In the genomic region with DNA sequence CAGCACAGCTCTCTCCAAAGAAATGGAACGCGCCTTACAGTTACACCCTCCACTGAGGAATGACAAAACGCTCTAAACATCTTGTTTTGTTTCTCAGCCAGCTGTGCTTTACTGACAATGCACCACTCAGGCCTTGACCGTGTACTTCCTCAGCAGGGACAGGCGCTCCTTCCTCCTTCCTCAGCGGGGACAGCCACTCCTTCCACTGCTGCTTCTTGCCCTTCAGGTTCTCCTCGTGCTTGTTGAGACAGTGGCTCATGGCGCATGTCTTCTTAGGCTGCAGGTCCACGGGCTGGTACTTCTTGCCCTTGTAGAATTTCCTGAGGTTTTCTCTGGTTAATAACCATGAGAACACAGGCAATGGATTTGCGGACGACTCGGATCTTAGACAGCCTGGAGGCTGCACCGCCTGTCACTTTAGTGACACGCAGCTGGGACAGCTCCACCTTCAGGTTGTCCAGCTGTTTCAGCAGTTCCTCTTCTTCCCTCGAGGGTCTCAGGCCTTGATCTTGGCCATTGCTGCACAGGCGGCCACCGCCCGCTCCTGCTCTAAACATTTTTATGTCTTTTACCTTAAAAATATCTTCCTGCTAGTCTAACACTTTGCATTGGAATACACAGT, we compare ENCODE assay signal across 27 cellular contexts.
DNase-seq lines count a peak whose midpoint lies in the region; ATAC-seq and TF ChIP-seq lines count a peak whose summit lies in the region.
"Had no signal": no experiment of that assay in that cellular context is flagged by ENCODE, and none has a peak within 500 bp of the region (broad histone marks: within the 10 kb centered on the region; RNA-seq: fewer than 3 reads in every experiment).

No MANE protein-coding gene starts in this region.

- peaks cover 12% of the 10 kb centered on the region for H3K9me3 ChIP-seq in WERI-Rb-1 (ENCODE audit: severe bottlenecking)
- H3K9me3 ChIP-seq: SJCRH30 had no signal

- H3K27me3 Mint-ChIP-seq in activated naive CD8-positive, alpha-beta T cell treated with anti-CD3 and anti-CD28 coated beads, Interleukin-2, amount 10 ng/mL, durations not matched to agents 7 days and 5 days = no peaks in the 10 kb centered on the region
- peaks cover 41% of the 10 kb centered on the region for H3K27me3 Mint-ChIP-seq in activated naive CD8-positive, alpha-beta T cell treated with anti-CD3 and anti-CD28 coated beads for 36 hours
- peaks cover 9% of the 10 kb centered on the region for H3K27me3 Mint-ChIP-seq in type B pancreatic cell

- no peaks in the 10 kb centered on the region for H3K27me3 ChIP-seq in WERI-Rb-1 (ENCODE audit: insufficient read depth, low read depth, severe bottlenecking)

- DNase-seq in activated naive CD8-positive, alpha-beta T cell treated with anti-CD3 and anti-CD28 coated beads, Interleukin-2, amount 10 ng/mL, durations not matched to agents 7 days and 5 days = peak; percentile 2
- DNase-seq in activated naive CD8-positive, alpha-beta T cell treated with anti-CD3 and anti-CD28 coated beads for 36 hours = no peak
- DNase-seq in WERI-Rb-1 = no peak
- peak; percentile 12 for DNase-seq in left lobe of liver (ENCODE audit: low spot score)
- DNase-seq in type B pancreatic cell (ENCODE audit: extremely low spot score, unreplicated experiment) = peak; percentile 37
- no peak for DNase-seq in NCI-H1930 (lab: John Stamatoyannopoulos, UW)
- no peak for DNase-seq in ACHN
- DNase-seq: activated B cell treated with CpG ODN at 0.5 μM for 24 hours; activated CD4-positive, alpha-beta T cell treated with anti-CD3 and anti-CD28 coated beads, Interleukin-2, amount 50 U/mL, for 4 hours; activated gamma-delta T cell treated with Interleukin-2 at 50 U/mL for 16 hours; CD8-positive, alpha-beta memory T cell; effector CD4-positive, alpha-beta T cell; GOT3; IMR-90; NCI-H1048; NCI-H1694; NCI-H2171; NCI-H510A; nephron progenitor cell; stimulated activated naive CD4-positive, alpha-beta T cell treated with Interleukin-2 at 50 U/mL for 16 hours had no signal

- in situ Hi-C loops in ACHN (cut with HindIII; ENCODE audit: low pct_ligation_motif_present, low pct_unique_long_range_greater_than_20kb, low sequenced_read_pairs) = no loop called here

- TF ChIP-seq CTCF in WERI-Rb-1 (IDR thresholded peaks at IDR 0.05; ENCODE audit: low read depth, low read length) (0 out of 2 replicates have a peak, but pooled peaks have one; percentile 12), type B pancreatic cell (conservative IDR thresholded peaks at IDR 0.05) (no peak)

- H3K4me3 ChIP-seq in WERI-Rb-1 (ENCODE audit: low read depth, low read length) = no peak overlapping the region
- H3K4me3 ChIP-seq: SJCRH30 had no signal

- POLR2A ChIA-PET in activated naive CD8-positive, alpha-beta T cell treated with anti-CD3 and anti-CD28 coated beads, Interleukin-2, amount 10 ng/mL, durations not matched to agents 7 days and 5 days (lab: Charles Lee) = no interaction called here

- no peak overlapping the region for H3K27ac Mint-ChIP-seq in activated naive CD8-positive, alpha-beta T cell treated with anti-CD3 and anti-CD28 coated beads, Interleukin-2, amount 10 ng/mL, durations not matched to agents 7 days and 5 days
- H3K27ac Mint-ChIP-seq in activated naive CD8-positive, alpha-beta T cell treated with anti-CD3 and anti-CD28 coated beads for 36 hours = no peak overlapping the region
- no peak overlapping the region for H3K27ac Mint-ChIP-seq in type B pancreatic cell
- H3K27ac Mint-ChIP-seq: activated B cell treated with CpG ODN at 0.5 μM for 24 hours, B cell, nephron progenitor cell had no signal

- no peaks in the 10 kb centered on the region for H3K4me1 Mint-ChIP-seq in activated naive CD8-positive, alpha-beta T cell treated with anti-CD3 and anti-CD28 coated beads, Interleukin-2, amount 10 ng/mL, durations not matched to agents 7 days and 5 days
- H3K4me1 Mint-ChIP-seq in activated naive CD8-positive, alpha-beta T cell treated with anti-CD3 and anti-CD28 coated beads for 36 hours = no peaks in the 10 kb centered on the region
- no peaks in the 10 kb centered on the region for H3K4me1 Mint-ChIP-seq in type B pancreatic cell (ENCODE audit: unreplicated experiment)
- H3K4me1 Mint-ChIP-seq: activated B cell treated with CpG ODN at 0.5 μM for 24 hours; B cell; CD8-positive, alpha-beta memory T cell; nephron progenitor cell had no signal

- no peak for ATAC-seq in activated naive CD8-positive, alpha-beta T cell treated with anti-CD3 and anti-CD28 coated beads, Interleukin-2, amount 10 ng/mL, durations not matched to agents 7 days and 5 days (ENCODE audit: low read depth)
- ATAC-seq in left lobe of liver = no peak
- no peak for ATAC-seq in HG02588 (IDR thresholded peaks at IDR 0.05; ENCODE audit: unreplicated experiment)
- ATAC-seq: right cardiac atrium had no signal

- H3K36me3 ChIP-seq in WERI-Rb-1 = no peaks in the 10 kb centered on the region
- H3K36me3 ChIP-seq: SJCRH30 had no signal

- no peak overlapping the region for H3K4me3 Mint-ChIP-seq in activated naive CD8-positive, alpha-beta T cell treated with anti-CD3 and anti-CD28 coated beads, Interleukin-2, amount 10 ng/mL, durations not matched to agents 7 days and 5 days
- no peak overlapping the region for H3K4me3 Mint-ChIP-seq in activated naive CD8-positive, alpha-beta T cell treated with anti-CD3 and anti-CD28 coated beads for 36 hours
- no peak overlapping the region for H3K4me3 Mint-ChIP-seq in type B pancreatic cell
- H3K4me3 Mint-ChIP-seq: activated B cell treated with CpG ODN at 0.5 μM for 24 hours; B cell; brain; CD8-positive, alpha-beta memory T cell; nephron progenitor cell had no signal

- no peak overlapping the region for H3K27ac ChIP-seq in WERI-Rb-1
- H3K27ac ChIP-seq: epithelial cell of prostate, parathyroid adenoma, SJCRH30 had no signal

- H3K9me3 Mint-ChIP-seq in activated naive CD8-positive, alpha-beta T cell treated with anti-CD3 and anti-CD28 coated beads, Interleukin-2, amount 10 ng/mL, durations not matched to agents 7 days and 5 days = peaks cover 4% of the 10 kb centered on the region
- peaks cover 14% of the 10 kb centered on the region for H3K9me3 Mint-ChIP-seq in activated naive CD8-positive, alpha-beta T cell treated with anti-CD3 and anti-CD28 coated beads for 36 hours
- peaks cover 8% of the 10 kb centered on the region for H3K9me3 Mint-ChIP-seq in type B pancreatic cell

- H3K36me3 Mint-ChIP-seq in activated naive CD8-positive, alpha-beta T cell treated with anti-CD3 and anti-CD28 coated beads, Interleukin-2, amount 10 ng/mL, durations not matched to agents 7 days and 5 days = no peaks in the 10 kb centered on the region
- no peaks in the 10 kb centered on the region for H3K36me3 Mint-ChIP-seq in activated naive CD8-positive, alpha-beta T cell treated with anti-CD3 and anti-CD28 coated beads for 36 hours
- H3K36me3 Mint-ChIP-seq in type B pancreatic cell = no peaks in the 10 kb centered on the region
- H3K36me3 Mint-ChIP-seq: brain; CD8-positive, alpha-beta memory T cell had no signal

Comparison
In these comparisons a context has a peak if more than half of its experiments do, and no peak if none do; other contexts are left out.
1. DNase-seq: peak in activated naive CD8-positive, alpha-beta T cell treated with anti-CD3 and anti-CD28 coated beads, Interleukin-2, amount 10 ng/mL, durations not matched to agents 7 days and 5 days (single experiment), left lobe of liver (single experiment) and type B pancreatic cell (single experiment); none in activated naive CD8-positive, alpha-beta T cell treated with anti-CD3 and anti-CD28 coated beads for 36 hours (single experiment), WERI-Rb-1 (single experiment), NCI-H1930 (0 of 2) and ACHN (single experiment).